ENCODE assay signal across 8 cellular contexts in the genomic region with DNA sequence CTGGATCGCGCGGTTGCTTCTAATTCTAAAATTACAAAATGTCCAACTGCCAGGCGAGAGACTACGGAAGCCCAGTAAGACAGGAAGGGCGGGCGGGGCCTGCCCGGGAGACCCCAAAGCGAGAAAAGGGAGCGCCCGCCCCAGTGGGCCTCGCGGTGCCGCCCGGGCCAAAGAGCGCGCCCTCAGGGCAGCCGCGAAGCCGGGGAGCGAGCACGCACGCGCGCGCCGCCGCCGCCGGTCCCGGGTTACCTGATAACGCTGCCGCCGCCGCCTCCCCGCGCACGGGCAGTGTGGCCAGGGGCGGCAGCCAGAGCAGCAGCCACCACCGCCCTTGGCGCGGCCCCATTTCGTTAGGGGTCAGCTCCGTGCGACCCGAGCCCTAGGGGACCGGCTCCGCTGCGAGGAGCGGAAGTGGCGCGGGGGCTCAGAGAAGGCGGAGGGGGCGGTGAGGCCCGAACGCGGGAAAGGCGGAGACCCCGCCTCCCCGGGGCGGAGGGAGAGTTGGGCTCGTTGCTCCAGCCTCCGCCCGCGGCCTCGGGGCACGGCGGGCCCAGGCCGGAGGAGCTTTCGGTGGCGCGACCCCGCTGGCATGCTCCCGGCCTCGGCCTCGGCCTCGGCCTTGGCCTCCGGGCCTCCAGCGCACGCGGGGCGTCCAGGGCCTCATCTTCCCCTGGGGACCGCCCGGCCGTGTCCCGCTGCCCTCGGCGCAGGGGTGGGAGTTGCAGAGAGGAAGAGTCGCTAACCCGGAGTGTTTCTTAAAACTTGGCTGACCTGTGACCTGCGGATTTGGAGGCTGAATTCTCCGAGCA. TPM values are rescaled to one million over a fixed set of nuclear protein-coding genes. Genes with fewer than 3 reads are reported as not detected.
DNase-seq lines count a peak whose midpoint lies in the region; ATAC-seq and TF ChIP-seq lines count a peak whose summit lies in the region.

NEMP2 (minus strand) TSS at position 413 of the 809 bp plus-strand sequence; CDS start at position 346, 67 bp downstream.

- peak; percentile 75 for ATAC-seq in HG02840 (IDR thresholded peaks at IDR 0.05; ENCODE audit: low FRiP score, unreplicated experiment)

- peaks cover 29% of the 10 kb centered on the region for H3K36me3 Mint-ChIP-seq in brain

- H3K9me3 ChIP-seq in iPS-18a (ENCODE audit: control insufficient read depth, low read depth, low read length): peaks cover 6% of the 10 kb centered on the region

- H3K27me3 Mint-ChIP-seq in brain: no peaks in the 10 kb centered on the region

- H3K9ac ChIP-seq in iPS-18a (ENCODE audit: low read length): peak within 1 kb of the TSS; percentile 79

- peak; percentile 78 to 97 (median 92) for DNase-seq in NCI-H1417 (lab: John Stamatoyannopoulos, UW)
- no peak for DNase-seq in NCI-H1417 treated with DMSO at 0.1 percent for 48 hours (lab: John Stamatoyannopoulos, UW)
- DNase-seq in NCI-H1694 treated with DMSO at 0.1 percent for 48 hours (lab: John Stamatoyannopoulos, UW): peak; percentile 72
- peak; percentile 93 for DNase-seq in UCSD-AML1 (lab: John Stamatoyannopoulos, UW; ENCODE audit: unreplicated experiment)

- no peaks in the 10 kb centered on the region for H3K27me3 ChIP-seq in iPS-18a (ENCODE audit: control insufficient read depth, insufficient read depth, low read length)

- no peak for TF ChIP-seq CTCF in brain (conservative IDR thresholded peaks at IDR 0.05)

- peak within 1 kb of the TSS; percentile 93 to 97 (median 96) for H3K27ac Mint-ChIP-seq in brain

- H3K4me3 ChIP-seq in iPS-18a (ENCODE audit: low read length) (peak within 1 kb of the TSS; percentile 80), skin epidermis (peak within 1 kb of the TSS; percentile 49 to 82 (median 78))

- H3K4me3 Mint-ChIP-seq in brain: peak within 1 kb of the TSS; percentile 91 to 95 (median 93)

- peak within 1 kb of the TSS; percentile 55 for H3K27ac ChIP-seq in iPS-18a (ENCODE audit: low read length)
- H3K27ac ChIP-seq in skin epidermis: peak within 1 kb of the TSS; percentile 81 to 99 (median 95)

- no peaks in the 10 kb centered on the region for H3K36me3 ChIP-seq in iPS-18a (ENCODE audit: control insufficient read depth, low read depth, low read length)

- peaks cover 25% of the 10 kb centered on the region for H3K4me1 ChIP-seq in iPS-18a (ENCODE audit: control insufficient read depth, low read depth, low read length)

- peaks cover 25% of the 10 kb centered on the region for H3K4me1 Mint-ChIP-seq in brain

- H3K9me3 Mint-ChIP-seq in brain: peaks cover 23 to 34% (median 25%) of the 10 kb centered on the region in 5 experiments

RNA-seq across cellular contexts. Expression of gene NEMP2, which starts in this region (rescaled TPM):
- 4.0 TPM for polyA plus RNA-seq in brain (ENCODE audit: insufficient read depth, low read depth, low replicate concordance)
